11 cellular contexts compared by ENCODE assay signal in genomic region chr12:11568762-11569478, GRCh38.
DNase-seq lines count a peak whose midpoint lies in the region; ATAC-seq and TF ChIP-seq lines count a peak whose summit lies in the region.
"Had no signal": no experiment of that assay in that cellular context is flagged by ENCODE, and none has a peak within 500 bp of the region (broad histone marks: within the 10 kb centered on the region; RNA-seq: fewer than 3 reads in every experiment).

No MANE protein-coding gene starts in this region.

- H3K4me1 ChIP-seq in A673 (ENCODE audit: insufficient read depth, low read length, poor library complexity, severe bottlenecking): no peaks in the 10 kb centered on the region
- no peaks in the 10 kb centered on the region for H3K4me1 ChIP-seq in HAP-1
- H3K4me1 ChIP-seq: psoas muscle had no signal

- DNase-seq in A673 (ENCODE audit: low spot score) (no peak), GM19240 (ENCODE audit: insufficient read length, low spot score) (peak; percentile 22), cerebellar cortex (ENCODE audit: low spot score) (no peak), HAP-1 (ENCODE audit: low spot score in 2 of 2) (no peak), Right ventricle myocardium inferior (ENCODE audit: missing footprints) (no peak), coronary artery (ENCODE audit: low spot score) (no peak)
- DNase-seq: activated CD4-positive, alpha-beta T cell treated with anti-CD3 and anti-CD28 coated beads for 4 hours; psoas muscle had no signal

- in situ Hi-C loops in HAP-1 (cut with MboI; ENCODE audit: low sequenced_read_pairs): no loop called here

- H3K36me3 ChIP-seq in A673 (ENCODE audit: insufficient read depth, low read length, poor library complexity, severe bottlenecking) (no peaks in the 10 kb centered on the region), HAP-1 (replicated peaks) (no peaks in the 10 kb centered on the region)

- intact Hi-C loops in A673 (cut with micrococcal nuclease; ENCODE audit: unreplicated experiment): no loop called here
- intact Hi-C loops in Right ventricle myocardium inferior (cut with DNase I): no loop called here

- peaks cover 3% of the 10 kb centered on the region for H3K9me3 ChIP-seq in A673 (ENCODE audit: low read depth, low read length, poor library complexity, severe bottlenecking)
- H3K9me3 ChIP-seq in HAP-1: no peaks in the 10 kb centered on the region
- H3K9me3 ChIP-seq: psoas muscle had no signal

- POLR2A ChIA-PET in A673 (lab: Charles Lee; ENCODE audit: low non-redundant PET): no interaction called here

- no peak overlapping the region for H3K4me3 ChIP-seq in A673 (ENCODE audit: low read depth, low read length, poor library complexity, severe bottlenecking)
- no peak overlapping the region for H3K4me3 ChIP-seq in HAP-1
- H3K4me3 ChIP-seq in coronary artery: no peak overlapping the region
- H3K4me3 ChIP-seq: psoas muscle had no signal

- BruUV-seq in A673 (replicated peaks; lab: Mats Ljungman, UMichigan): no TSS peak

- H3K27me3 ChIP-seq in A673 (replicated peaks; ENCODE audit: insufficient read depth, low read depth, low read length, poor library complexity): no peaks in the 10 kb centered on the region
- H3K27me3 ChIP-seq in HAP-1 (ENCODE audit: low read depth): no peaks in the 10 kb centered on the region

- peak overlapping the region; percentile 35 for H3K27ac ChIP-seq in A673 (ENCODE audit: low read depth, low read length, poor library complexity, severe bottlenecking)
- no peak overlapping the region for H3K27ac ChIP-seq in coronary artery
- H3K27ac ChIP-seq: psoas muscle had no signal

- peak; percentile 94 for ATAC-seq in HG02763 (IDR thresholded peaks at IDR 0.05; ENCODE audit: unreplicated experiment)
- peak; percentile 80 for ATAC-seq in HG03571 (IDR thresholded peaks at IDR 0.05; ENCODE audit: unreplicated experiment)
- no peak for ATAC-seq in Right ventricle myocardium inferior
- ATAC-seq: esophagus mucosa, psoas muscle had no signal

- TF ChIP-seq CTCF in A673 (conservative IDR thresholded peaks at IDR 0.05; ENCODE audit: low read depth, low read length) (no peak), coronary artery (IDR thresholded peaks at IDR 0.05) (no peak)

- CTCF ChIA-PET in A673 (lab: Charles Lee): interaction anchor here (0.6 kb wide), 1 partner anchor 464 kb away, joined by 7 read pairs; no protein-coding TSS in a partner anchor
